ENCODE assay signal across 16 cellular contexts in the genomic region with DNA sequence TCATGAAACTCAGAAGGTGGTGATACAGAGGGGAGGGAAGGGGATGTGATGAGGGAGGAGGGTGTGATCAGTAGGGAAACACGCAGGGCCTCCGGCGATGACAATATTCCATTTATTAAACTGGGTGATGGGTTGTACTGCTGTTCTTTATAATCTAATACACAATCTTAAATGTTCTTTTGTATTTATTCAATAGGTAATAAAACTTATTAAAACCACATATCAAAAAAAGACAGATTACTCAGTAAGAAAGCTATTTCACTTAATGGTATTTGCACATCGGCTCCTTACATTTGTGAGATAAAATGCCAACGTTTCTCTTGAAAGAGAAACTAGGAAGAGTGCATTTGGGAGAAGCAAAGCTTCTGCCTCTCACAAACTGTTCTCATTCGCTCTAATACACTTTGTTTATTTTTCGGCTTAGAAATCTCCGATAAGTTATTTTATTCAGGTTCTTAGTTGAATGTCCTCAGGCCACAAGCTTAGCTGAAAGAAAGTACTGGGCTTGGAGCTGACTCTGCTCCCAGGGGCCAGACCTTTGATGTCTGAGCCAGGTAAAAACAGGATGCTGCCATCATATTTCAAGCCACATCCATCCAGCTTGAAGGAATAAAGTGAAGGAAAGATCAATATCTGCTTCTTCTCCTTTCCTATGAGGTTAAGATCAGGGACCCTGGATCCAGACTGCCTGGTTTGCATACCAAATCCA.
"Had no signal": no experiment of that assay in that cellular context is flagged by ENCODE, and none has a peak within 500 bp of the region (broad histone marks: within the 10 kb centered on the region; RNA-seq: fewer than 3 reads in every experiment).

No MANE protein-coding gene starts in this region.

- H3K9me3 ChIP-seq: ascending aorta, sigmoid colon, spleen, stomach, testis had no signal

- H3K4me1 Mint-ChIP-seq: activated CD4-positive, alpha-beta T cell treated with anti-CD3 and anti-CD28 coated beads for 36 hours; activated naive CD4-positive, alpha-beta T cell treated with anti-CD3 and anti-CD28 coated beads, Interleukin-2, amount 10 ng/mL, durations not matched to agents 7 days and 5 days had no signal

- ATAC-seq: activated CD4-positive, alpha-beta T cell treated with anti-CD3 and anti-CD28 coated beads for 36 hours had no signal

- H3K27me3 Mint-ChIP-seq: activated naive CD4-positive, alpha-beta T cell treated with anti-CD3 and anti-CD28 coated beads, Interleukin-2, amount 10 ng/mL, durations not matched to agents 7 days and 5 days had no signal

- H3K27ac ChIP-seq: ascending aorta, cardiac muscle cell, sigmoid colon, stomach, testis had no signal

- H3K27me3 ChIP-seq: ascending aorta, cardiac muscle cell, sigmoid colon, spleen, stomach, testis had no signal

- H3K36me3 Mint-ChIP-seq: activated CD4-positive, alpha-beta memory T cell treated with anti-CD3 and anti-CD28 coated beads for 36 hours; activated naive CD4-positive, alpha-beta T cell treated with anti-CD3 and anti-CD28 coated beads, Interleukin-2, amount 10 ng/mL, durations not matched to agents 7 days and 5 days had no signal

- H3K36me3 ChIP-seq: ascending aorta, cardiac muscle cell, sigmoid colon, spleen, stomach had no signal

- FAIRE-seq: colon had no signal

- H3K4me3 Mint-ChIP-seq: activated CD4-positive, alpha-beta memory T cell treated with anti-CD3 and anti-CD28 coated beads for 36 hours; activated CD4-positive, alpha-beta T cell treated with anti-CD3 and anti-CD28 coated beads for 36 hours; activated naive CD4-positive, alpha-beta T cell treated with anti-CD3 and anti-CD28 coated beads, Interleukin-2, amount 10 ng/mL, durations not matched to agents 7 days and 5 days; activated T-cell treated with anti-CD3 and anti-CD28 coated beads, Interleukin-2, amount 50 U/mL, for 24 hours had no signal

- H3K4me3 ChIP-seq: ascending aorta, cardiac muscle cell, sigmoid colon, spleen, stomach, testis had no signal

- H3K9me3 Mint-ChIP-seq: activated CD4-positive, alpha-beta memory T cell treated with anti-CD3 and anti-CD28 coated beads for 36 hours; activated naive CD4-positive, alpha-beta T cell treated with anti-CD3 and anti-CD28 coated beads, Interleukin-2, amount 10 ng/mL, durations not matched to agents 7 days and 5 days; activated T-cell treated with anti-CD3 and anti-CD28 coated beads, Interleukin-2, amount 50 U/mL, for 24 hours had no signal

- DNase-seq: activated CD4-positive, alpha-beta memory T cell treated with anti-CD3 and anti-CD28 coated beads for 36 hours; activated CD4-positive, alpha-beta T cell treated with anti-CD3 and anti-CD28 coated beads for 36 hours; activated naive CD4-positive, alpha-beta T cell treated with anti-CD3 and anti-CD28 coated beads, Interleukin-2, amount 10 ng/mL, durations not matched to agents 7 days and 5 days; activated T-cell treated with anti-CD3 and anti-CD28 coated beads, Interleukin-2, amount 50 U/mL, for 24 hours; foreskin fibroblast; glutamatergic neuron; kidney glomerular epithelial cell; sigmoid colon; spleen; stomach; T-helper 1 cell; T1000; testis had no signal

- H3K4me1 ChIP-seq: ascending aorta, sigmoid colon, stomach, testis had no signal

- H3K27ac Mint-ChIP-seq: activated CD4-positive, alpha-beta memory T cell treated with anti-CD3 and anti-CD28 coated beads for 36 hours; activated CD4-positive, alpha-beta T cell treated with anti-CD3 and anti-CD28 coated beads for 36 hours; activated naive CD4-positive, alpha-beta T cell treated with anti-CD3 and anti-CD28 coated beads, Interleukin-2, amount 10 ng/mL, durations not matched to agents 7 days and 5 days; activated T-cell treated with anti-CD3 and anti-CD28 coated beads, Interleukin-2, amount 50 U/mL, for 24 hours had no signal
